9 cellular contexts compared by ENCODE assay signal in the genomic region with DNA sequence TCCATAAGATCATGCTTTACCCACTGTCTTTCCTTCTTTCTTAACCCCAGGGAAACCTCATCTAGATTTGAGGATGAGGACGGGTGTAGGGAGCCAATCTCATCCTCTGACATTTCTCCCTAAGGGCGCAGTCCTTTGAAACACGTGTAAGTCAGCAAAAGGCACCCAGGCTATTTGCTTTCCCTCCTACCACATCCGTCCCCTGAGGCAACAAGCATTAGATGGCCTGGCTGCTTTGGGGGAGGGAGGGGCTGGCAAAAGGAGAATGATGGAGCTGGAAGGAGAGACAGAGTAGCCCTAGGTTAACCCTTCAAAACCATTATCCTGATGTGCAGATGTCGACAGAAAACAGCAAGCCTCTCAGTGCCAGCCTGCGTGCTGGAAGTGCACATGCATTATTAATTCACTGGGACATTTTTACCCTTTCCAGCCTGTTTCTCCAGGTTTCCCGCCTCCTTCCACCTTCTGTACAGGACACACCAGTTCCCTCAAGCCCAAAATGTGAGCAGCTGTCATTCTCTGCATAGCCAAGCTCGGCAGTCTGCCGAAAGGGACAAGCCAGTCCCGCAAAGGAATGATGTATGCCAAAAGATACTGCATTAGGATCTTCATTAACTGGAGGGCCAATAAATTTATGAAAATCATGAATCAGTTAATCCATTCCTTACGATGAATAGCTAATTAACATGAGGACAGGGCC.
DNase-seq lines count a peak whose midpoint lies in the region; ATAC-seq and TF ChIP-seq lines count a peak whose summit lies in the region.
"Had no signal": no experiment of that assay in that cellular context is flagged by ENCODE, and none has a peak within 500 bp of the region (broad histone marks: within the 10 kb centered on the region; RNA-seq: fewer than 3 reads in every experiment).

No MANE protein-coding gene starts in this region.

- no peak for DNase-seq in activated T-cell treated with anti-CD3 and anti-CD28 coated beads, Interleukin-2, amount 50 U/mL, for 4 hours
- no peak for DNase-seq in activated T-cell treated with anti-CD3 and anti-CD28 coated beads, Interleukin-2, amount 50 U/mL, for 1 hour
- DNase-seq in NCI-H226 (peak; percentile 67), cerebellum (ENCODE audit: low spot score) (peak; percentile 90), GM03348 (ENCODE audit: low spot score) (no peak), nephron progenitor cell (no peak), ureter (ENCODE audit: low spot score) (no peak)
- DNase-seq in stimulated activated naive B cell treated with anti-CD40 and anti-IgM and Interleukin-4, amounts not matched to agents 10 μg/mL and 1 μg/mL and 100 μg/mL, for 72 hours = no peak
- DNase-seq: head of caudate nucleus had no signal

- no peaks in the 10 kb centered on the region for H3K36me3 Mint-ChIP-seq in activated T-cell treated with anti-CD3 and anti-CD28 coated beads, Interleukin-2, amount 50 U/mL, for 4 hours (ENCODE audit: insufficient read depth)
- H3K36me3 Mint-ChIP-seq in stimulated activated naive B cell treated with anti-CD40 and anti-IgM and Interleukin-4, amounts not matched to agents 10 μg/mL and 1 μg/mL and 100 μg/mL, for 72 hours = no peaks in the 10 kb centered on the region
- no peaks in the 10 kb centered on the region for H3K36me3 Mint-ChIP-seq in nephron progenitor cell (ENCODE audit: low read depth)

- H3K27ac Mint-ChIP-seq in stimulated activated naive B cell treated with anti-CD40 and anti-IgM and Interleukin-4, amounts not matched to agents 10 μg/mL and 1 μg/mL and 100 μg/mL, for 72 hours = peak overlapping the region; percentile 89
- no peak overlapping the region for H3K27ac Mint-ChIP-seq in nephron progenitor cell

- H3K4me3 Mint-ChIP-seq in activated T-cell treated with anti-CD3 and anti-CD28 coated beads, Interleukin-2, amount 50 U/mL, for 4 hours = peak overlapping the region; percentile 22
- peak overlapping the region; percentile 43 to 61 for H3K4me3 Mint-ChIP-seq in stimulated activated naive B cell treated with anti-CD40 and anti-IgM and Interleukin-4, amounts not matched to agents 10 μg/mL and 1 μg/mL and 100 μg/mL, for 72 hours
- no peak overlapping the region for H3K4me3 Mint-ChIP-seq in nephron progenitor cell

- no peaks in the 10 kb centered on the region for H3K27me3 Mint-ChIP-seq in activated T-cell treated with anti-CD3 and anti-CD28 coated beads, Interleukin-2, amount 50 U/mL, for 4 hours (ENCODE audit: low read depth)
- H3K27me3 Mint-ChIP-seq in stimulated activated naive B cell treated with anti-CD40 and anti-IgM and Interleukin-4, amounts not matched to agents 10 μg/mL and 1 μg/mL and 100 μg/mL, for 72 hours = no peaks in the 10 kb centered on the region
- H3K27me3 Mint-ChIP-seq in nephron progenitor cell (ENCODE audit: low read depth, poor library complexity) = peaks cover 3% of the 10 kb centered on the region

- H3K4me1 Mint-ChIP-seq in activated T-cell treated with anti-CD3 and anti-CD28 coated beads, Interleukin-2, amount 50 U/mL, for 4 hours (ENCODE audit: low read depth) = peaks cover 26% of the 10 kb centered on the region
- H3K4me1 Mint-ChIP-seq in stimulated activated naive B cell treated with anti-CD40 and anti-IgM and Interleukin-4, amounts not matched to agents 10 μg/mL and 1 μg/mL and 100 μg/mL, for 72 hours = peaks cover 19 to 35% of the 10 kb centered on the region in 2 donors
- H3K4me1 Mint-ChIP-seq in nephron progenitor cell = peaks cover 19% of the 10 kb centered on the region

- H3K9me3 Mint-ChIP-seq in activated T-cell treated with anti-CD3 and anti-CD28 coated beads, Interleukin-2, amount 50 U/mL, for 4 hours = no peaks in the 10 kb centered on the region
- H3K9me3 Mint-ChIP-seq in stimulated activated naive B cell treated with anti-CD40 and anti-IgM and Interleukin-4, amounts not matched to agents 10 μg/mL and 1 μg/mL and 100 μg/mL, for 72 hours = no peaks in the 10 kb centered on the region
- no peaks in the 10 kb centered on the region for H3K9me3 Mint-ChIP-seq in nephron progenitor cell

- ATAC-seq in activated T-cell treated with anti-CD3 and anti-CD28 coated beads, Interleukin-2, amount 50 U/mL, for 4 hours = no peak
- ATAC-seq in stimulated activated naive B cell treated with anti-CD40 and anti-IgM and Interleukin-4, amounts not matched to agents 10 μg/mL and 1 μg/mL and 100 μg/mL, for 72 hours (replicated peaks) = no peak

- TF ChIP-seq CTCF in nephron progenitor cell (IDR thresholded peaks at IDR 0.05) = no peak

Comparison
In these comparisons a context has a peak if more than half of its experiments do, and no peak if none do; other contexts are left out.
1. DNase-seq: peak in NCI-H226 (single experiment) and cerebellum (single experiment); none in activated T-cell treated with anti-CD3 and anti-CD28 coated beads, Interleukin-2, amount 50 U/mL, for 4 hours (single experiment), activated T-cell treated with anti-CD3 and anti-CD28 coated beads, Interleukin-2, amount 50 U/mL, for 1 hour (single experiment), stimulated activated naive B cell treated with anti-CD40 and anti-IgM and Interleukin-4, amounts not matched to agents 10 μg/mL and 1 μg/mL and 100 μg/mL, for 72 hours (single experiment), GM03348 (single experiment), nephron progenitor cell (single experiment) and ureter (single experiment).